In the genomic region with DNA sequence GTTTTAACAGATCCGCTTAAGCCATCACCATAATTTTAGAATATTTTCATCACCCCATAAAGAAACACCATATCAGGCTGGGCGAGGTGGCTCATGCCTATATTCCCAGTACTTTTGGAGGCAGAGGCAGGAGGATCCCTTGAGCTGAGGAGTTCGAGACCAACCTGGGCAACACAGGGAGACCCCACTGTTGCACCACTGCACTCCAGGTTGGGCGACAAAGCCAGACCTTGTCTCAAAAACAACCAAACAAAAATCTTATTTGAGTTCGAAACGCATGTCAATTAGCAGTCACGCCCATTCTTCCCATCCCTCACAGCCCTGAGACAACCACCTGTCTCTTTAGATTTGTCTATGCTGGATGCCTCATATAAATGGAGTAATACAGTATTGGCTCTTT, we compare ENCODE assay signal across 27 cellular contexts.
"Had no signal": no experiment of that assay in that cellular context is flagged by ENCODE, and none has a peak within 500 bp of the region (broad histone marks: within the 10 kb centered on the region; RNA-seq: fewer than 3 reads in every experiment).

No MANE protein-coding gene starts in this region.

- H3K4me3 ChIP-seq: dorsolateral prefrontal cortex, esophagus squamous epithelium, gastrocnemius medialis, ovary, right lobe of liver, suprapubic skin, transverse colon, upper lobe of right lung, uterus had no signal

- ATAC-seq: gastrocnemius medialis; left lobe of liver; naive thymus-derived CD4-positive, alpha-beta T cell; right lobe of liver; stimulated activated naive CD8-positive, alpha-beta T cell treated with anti-CD3 and anti-CD28 coated beads, Interleukin-15, amount 100 ng/mL, for 72 hours; upper lobe of right lung had no signal

- H3K27me3 ChIP-seq: dorsolateral prefrontal cortex, esophagus squamous epithelium, gastrocnemius medialis, ovary, right lobe of liver, suprapubic skin, transverse colon, upper lobe of right lung, uterus had no signal

- DNase-seq: dorsolateral prefrontal cortex; effector CD4-positive, alpha-beta T cell; esophagus squamous epithelium; gastrocnemius medialis; kidney; mammary epithelial cell; mesendoderm; midbrain; naive thymus-derived CD4-positive, alpha-beta T cell; occipital lobe; posterior cingulate gyrus; retina; right lobe of liver; small intestine; stimulated activated CD4-positive, alpha-beta T cell treated with anti-CD3 and anti-CD28 coated beads, Interleukin-12 subunit alpha, Interleukin-12 subunit beta, amount 100 ng/mL, for 4 hours; stimulated activated CD4-positive, alpha-beta T cell treated with anti-CD3 and anti-CD28 coated beads, Interleukin-1b, Interleukin-23, amount 100 ng/mL, for 48 hours; stimulated activated CD4-positive, alpha-beta T cell treated with anti-CD3 and anti-CD28 coated beads, Interleukin-4, amount 100 ng/mL, for 1 hour; stimulated activated CD8-positive, alpha-beta memory T cell treated with anti-CD3 and anti-CD28 coated beads, Interleukin-4, amount 100 ng/mL, for 48 hours; stimulated activated naive CD4-positive, alpha-beta T cell; stimulated activated naive CD8-positive, alpha-beta T cell treated with anti-CD3 and anti-CD28 coated beads, Interleukin-15, amount 100 ng/mL, for 72 hours; transverse colon; upper lobe of right lung; uterus had no signal

- H3K9me3 ChIP-seq: esophagus squamous epithelium, gastrocnemius medialis, ovary, right lobe of liver, suprapubic skin, transverse colon, upper lobe of right lung, uterus had no signal

- H3K4me1 ChIP-seq: uterus had no signal

- H3K27ac ChIP-seq: dorsolateral prefrontal cortex, epithelial cell of prostate, esophagus squamous epithelium, gastrocnemius medialis, ovary, right lobe of liver, suprapubic skin, transverse colon, upper lobe of right lung, uterus had no signal

- H3K36me3 ChIP-seq: esophagus squamous epithelium, gastrocnemius medialis, ovary, right lobe of liver, suprapubic skin, transverse colon, upper lobe of right lung, uterus had no signal
